13 cellular contexts compared by ENCODE assay signal in the genomic region with DNA sequence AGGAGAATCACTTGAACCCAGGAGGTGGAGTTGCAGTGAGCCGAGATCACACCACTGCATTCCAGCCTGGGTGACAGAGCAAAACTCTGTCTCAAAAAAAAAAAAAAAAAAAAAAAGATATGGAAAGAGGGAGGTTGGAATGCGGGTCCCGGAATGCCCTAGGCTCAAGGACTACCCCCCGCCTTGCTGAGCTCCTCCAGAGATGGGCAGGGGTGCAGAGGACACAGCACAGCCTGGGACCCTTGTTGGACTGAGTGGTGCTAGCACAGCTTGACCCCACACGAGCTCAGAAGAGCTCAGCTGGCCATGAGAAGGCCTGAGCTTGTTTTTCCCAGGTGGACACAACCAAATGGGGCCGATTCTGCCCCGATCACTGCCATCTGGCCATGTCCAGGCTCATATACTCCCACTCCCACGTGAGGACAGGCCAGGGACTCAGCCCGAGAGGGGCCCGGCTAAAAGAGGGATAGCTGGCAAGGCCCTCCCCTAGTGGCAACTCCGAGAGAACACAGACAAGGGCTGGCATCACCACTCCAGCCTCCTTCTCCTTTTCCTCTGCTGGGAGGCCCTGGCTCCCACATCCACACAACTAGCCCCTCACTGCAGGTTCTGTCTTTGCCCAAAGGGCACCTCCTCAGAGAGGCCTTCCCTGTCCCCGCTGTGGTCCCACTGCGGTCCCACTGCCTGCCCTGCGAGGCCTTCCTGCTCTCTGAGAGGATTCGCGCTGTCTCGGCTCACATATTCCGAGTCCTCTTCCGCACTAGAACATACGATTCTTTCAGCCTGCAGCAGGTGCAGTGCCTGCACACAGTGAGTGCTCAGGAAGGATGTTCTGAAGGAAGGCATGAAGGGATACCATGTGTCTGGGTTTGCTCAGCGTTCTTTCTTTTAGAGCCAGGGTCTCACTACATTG. TPM values are rescaled to one million over a fixed set of nuclear protein-coding genes. Genes with fewer than 3 reads are reported as not detected.
DNase-seq lines count a peak whose midpoint lies in the region; ATAC-seq and TF ChIP-seq lines count a peak whose summit lies in the region.
"Had no signal": no experiment of that assay in that cellular context is flagged by ENCODE, and none has a peak within 500 bp of the region (broad histone marks: within the 10 kb centered on the region; RNA-seq: fewer than 3 reads in every experiment).

No MANE protein-coding gene starts in this region.

- no peaks in the 10 kb centered on the region for H4K20me1 ChIP-seq in mammary epithelial cell (ENCODE audit: insufficient read depth, low read length)
- H4K20me1 ChIP-seq in osteoblast (ENCODE audit: insufficient read depth, low read length) = no peaks in the 10 kb centered on the region

- BruUV-seq in mammary epithelial cell (replicated peaks; lab: Mats Ljungman, UMichigan) = no TSS peak

- H3K27me3 Mint-ChIP-seq in activated CD8-positive, alpha-beta T cell treated with anti-CD3 and anti-CD28 coated beads for 36 hours = no peaks in the 10 kb centered on the region

- peaks cover 9 to 10% of the 10 kb centered on the region in 2 donors for H3K4me1 ChIP-seq in breast epithelium
- peaks cover 34% of the 10 kb centered on the region for H3K4me1 ChIP-seq in mammary epithelial cell (ENCODE audit: insufficient read depth, low read length)
- peaks cover 48% of the 10 kb centered on the region for H3K4me1 ChIP-seq in osteoblast (ENCODE audit: insufficient read depth, low read length)

- H3K27ac Mint-ChIP-seq in activated CD8-positive, alpha-beta T cell treated with anti-CD3 and anti-CD28 coated beads for 36 hours = no peak overlapping the region
- H3K27ac Mint-ChIP-seq: T-helper 2 cell treated with Interferon-gamma antibody and Interleukin-4, amounts not matched to agents 5 μg/mL and 100 μg/mL, for 36 hours had no signal

- peaks cover 6% of the 10 kb centered on the region for H3K4me1 Mint-ChIP-seq in activated CD8-positive, alpha-beta T cell treated with anti-CD3 and anti-CD28 coated beads for 36 hours (ENCODE audit: low read depth)

- H3K27ac ChIP-seq in breast epithelium (peak overlapping the region; percentile 78 to 81), mammary epithelial cell (ENCODE audit: insufficient read depth, low read depth, low read length) (no peak overlapping the region), osteoblast (ENCODE audit: low read depth, low read length) (peak overlapping the region; percentile 97)

- intact Hi-C loops in breast epithelium (cut with DNase I; ENCODE audit: low total_unique reads) (no loop called here), mammary epithelial cell (cut with micrococcal nuclease) (no loop called here)
- intact Hi-C loops in activated CD8-positive, alpha-beta T cell treated with anti-CD3 and anti-CD28 coated beads for 36 hours (cut with micrococcal nuclease) = no loop called here

- dilution Hi-C loops in mammary epithelial cell (cut with HindIII; ENCODE audit: low sequenced_read_pairs) = loop anchor here (5.0 kb wide), 2 partner anchors 45 to 115 kb away; a partner anchor contains a TSS

- no peaks in the 10 kb centered on the region for H3K9me3 Mint-ChIP-seq in activated CD8-positive, alpha-beta T cell treated with anti-CD3 and anti-CD28 coated beads for 36 hours
- H3K9me3 Mint-ChIP-seq: T-helper 2 cell treated with Interferon-gamma antibody and Interleukin-4, amounts not matched to agents 5 μg/mL and 100 μg/mL, for 36 hours had no signal

- no peaks in the 10 kb centered on the region for H3K36me3 Mint-ChIP-seq in activated CD8-positive, alpha-beta T cell treated with anti-CD3 and anti-CD28 coated beads for 36 hours (ENCODE audit: low read depth)

- peak in 1 of 3 donors; percentile 17 for TF ChIP-seq CTCF in breast epithelium (IDR thresholded peaks at IDR 0.05)
- no peak for TF ChIP-seq CTCF in mammary epithelial cell (conservative IDR thresholded peaks at IDR 0.05 in 1 of 2, IDR thresholded peaks at IDR 0.05 in 1 of 2; ENCODE audit: extremely low read depth in 1 of 2, insufficient read depth in 1 of 2, low read depth in 1 of 2, low read length in 2 of 2)
- TF ChIP-seq CTCF in fibroblast of the aortic adventitia (IDR thresholded peaks at IDR 0.05; ENCODE audit: insufficient read depth, low read length) = no peak
- peak; percentile 11 for TF ChIP-seq CTCF in osteoblast (IDR thresholded peaks at IDR 0.05; ENCODE audit: extremely low read depth, low read depth, low read length)
- no peak for TF ChIP-seq CTCF in activated CD8-positive, alpha-beta T cell treated with anti-CD3 and anti-CD28 coated beads for 36 hours (IDR thresholded peaks at IDR 0.05)

- no peak for ATAC-seq in activated CD8-positive, alpha-beta T cell treated with anti-CD3 and anti-CD28 coated beads for 36 hours

- no peaks in the 10 kb centered on the region for H3K9me3 ChIP-seq in breast epithelium
- no peaks in the 10 kb centered on the region for H3K9me3 ChIP-seq in mammary epithelial cell (replicated peaks; ENCODE audit: insufficient read depth, low read length)
- H3K9me3 ChIP-seq in osteoblast (ENCODE audit: low read depth, low read length) = no peaks in the 10 kb centered on the region

- H2AFZ ChIP-seq in mammary epithelial cell (ENCODE audit: low read depth, low read length) (no peak overlapping the region), osteoblast (ENCODE audit: low read length) (no peak overlapping the region)

- H3K27me3 ChIP-seq in breast epithelium (no peaks in the 10 kb centered on the region), mammary epithelial cell (ENCODE audit: insufficient read depth, low read length) (no peaks in the 10 kb centered on the region), osteoblast (ENCODE audit: insufficient read depth, low read length) (no peaks in the 10 kb centered on the region)

- CTCF ChIA-PET in mammary epithelial cell (lab: Charles Lee; ENCODE audit: low non-redundant PET) = no interaction called here
- CTCF ChIA-PET in activated CD8-positive, alpha-beta T cell treated with anti-CD3 and anti-CD28 coated beads for 36 hours (lab: Charles Lee) = interaction anchor here (1.2 to 3.6 kb wide), 8 partner anchors 8 to 115 kb away, joined by 3 to 36 read pairs (median 8); a partner anchor contains a TSS

- H3K9ac ChIP-seq in mammary epithelial cell (ENCODE audit: insufficient read depth, low read length) = no peak overlapping the region

- H3K4me3 Mint-ChIP-seq in activated CD8-positive, alpha-beta T cell treated with anti-CD3 and anti-CD28 coated beads for 36 hours = no peak overlapping the region
- H3K4me3 Mint-ChIP-seq: T-helper 2 cell treated with Interferon-gamma antibody and Interleukin-4, amounts not matched to agents 5 μg/mL and 100 μg/mL, for 36 hours had no signal

- TF ChIP-seq POLR2A in breast epithelium (IDR thresholded peaks at IDR 0.05) = no peak

- H3K4me3 ChIP-seq in breast epithelium (no peak overlapping the region), mammary epithelial cell (replicated peaks in 1 of 3; ENCODE audit: insufficient read depth in 1 of 3, low read depth in 2 of 3, low read length in 3 of 3) (no peak overlapping the region), fibroblast of the aortic adventitia (ENCODE audit: low read depth, low read length) (no peak overlapping the region), osteoblast (ENCODE audit: insufficient read depth, low read length) (no peak overlapping the region)

- POLR2A ChIA-PET in activated CD8-positive, alpha-beta T cell treated with anti-CD3 and anti-CD28 coated beads for 36 hours (lab: Charles Lee) = interaction anchor here (1.7 kb wide), 1 partner anchor 15 kb away, joined by 9 read pairs; no protein-coding TSS in a partner anchor

- H3K4me2 ChIP-seq in mammary epithelial cell (ENCODE audit: insufficient read depth, low read depth, low read length) (no peak overlapping the region), osteoblast (ENCODE audit: insufficient read depth, low read length) (no peak overlapping the region)

- in situ Hi-C loops in mammary epithelial cell (cut with MboI; ENCODE audit: low sequenced_read_pairs in 2 of 2) = no loop called here

- H3K79me2 ChIP-seq in mammary epithelial cell (ENCODE audit: insufficient read depth, low read length) (no peaks in the 10 kb centered on the region), osteoblast (ENCODE audit: insufficient read depth, low read length) (no peaks in the 10 kb centered on the region)

- WGBS in mammary epithelial cell (ENCODE audit: low coverage, missing lambda C conversion rate) = 72% methylated on average over 19 of the region's 21 CpGs

- H3K36me3 ChIP-seq in breast epithelium (no peaks in the 10 kb centered on the region), mammary epithelial cell (ENCODE audit: insufficient read depth, low read length) (no peaks in the 10 kb centered on the region), osteoblast (ENCODE audit: insufficient read depth, low read length) (peaks cover 10% of the 10 kb centered on the region)

- DNase-seq in breast epithelium (ENCODE audit: low spot score in 2 of 2) (no peak), mammary epithelial cell (no peak), fibroblast of the aortic adventitia (ENCODE audit: low read depth) (peak; percentile 22), osteoblast (ENCODE audit: insufficient read length, low spot score, missing footprints) (no peak), DMS153 treated with DMSO at 0.1 percent for 48 hours (lab: John Stamatoyannopoulos, UW; ENCODE audit: unreplicated experiment) (no peak), retina (no peak), COR-L47 (lab: John Stamatoyannopoulos, UW) (no peak)
- DNase-seq in activated CD8-positive, alpha-beta T cell treated with anti-CD3 and anti-CD28 coated beads for 36 hours = no peak
- DNase-seq: EL, erythroblast, islet precursor cell had no signal

RNA-seq across cellular contexts. Expression of a gene that starts 11.0 kb away (rescaled TPM):
- total RNA-seq in breast epithelium = 1 to 10 TPM in 1 of 3 donors, under 1 TPM in 2; 0.33 to 2.6 (median 0.73) TPM
- total RNA-seq in mammary epithelial cell = not detected
- not detected for polyA plus RNA-seq in mammary epithelial cell
- polyA minus RNA-seq in mammary epithelial cell = not detected
- 0.65 and 0.90 TPM in 2 replicates for total RNA-seq in fibroblast of the aortic adventitia (ENCODE audit: low replicate concordance)
- total RNA-seq in osteoblast = 0.29 TPM in 1 of 2 replicates, not detected in the other
- total RNA-seq in activated CD8-positive, alpha-beta T cell treated with anti-CD3 and anti-CD28 coated beads for 36 hours = under 1 TPM in 1 of 2 experiments, not detected in 1; 0.34 TPM
- total RNA-seq: HT1080 had no signal

RNA-seq across cellular contexts. Expression of a gene that starts 24.6 kb away (rescaled TPM):
- 10 to 100 TPM; 23.4 to 67.2 (median 44.5) TPM for total RNA-seq in breast epithelium
- total RNA-seq in mammary epithelial cell = 10 to 100 TPM in 1 of 2 donors, 1 to 10 TPM in 1; 9.2 to 14.2 TPM
- 1.8 TPM for polyA plus RNA-seq in mammary epithelial cell
- 11.4 TPM for polyA minus RNA-seq in mammary epithelial cell
- total RNA-seq in fibroblast of the aortic adventitia (ENCODE audit: low replicate concordance) = 2,633 and 16,513 TPM in 2 replicates
- total RNA-seq in osteoblast = 6,718 and 8,987 TPM in 2 replicates
- total RNA-seq in activated CD8-positive, alpha-beta T cell treated with anti-CD3 and anti-CD28 coated beads for 36 hours = 1 to 10 TPM in 1 of 2 experiments, under 1 TPM in 1; 0.92 to 1.0 TPM

RNA-seq across cellular contexts. Expression of a gene that starts 26.3 kb away (rescaled TPM):
- 10 to 100 TPM; 21.8 to 24.9 (median 22.7) TPM for total RNA-seq in breast epithelium
- total RNA-seq in mammary epithelial cell = 10 to 100 TPM; 19.5 to 46.7 TPM
- polyA plus RNA-seq in mammary epithelial cell = 13.7 TPM
- 19.9 TPM for polyA minus RNA-seq in mammary epithelial cell
- 59.3 and 85.4 TPM in 2 replicates for total RNA-seq in fibroblast of the aortic adventitia (ENCODE audit: low replicate concordance)
- 44.2 and 48.9 TPM in 2 replicates for total RNA-seq in osteoblast
- 10 to 100 TPM; 52.4 to 56.4 TPM for total RNA-seq in activated CD8-positive, alpha-beta T cell treated with anti-CD3 and anti-CD28 coated beads for 36 hours

RNA-seq across cellular contexts. Expression of a gene that starts 46.9 kb away (rescaled TPM):
- under 1 TPM in 2 of 3 donors, not detected in 1; 0.16 to 0.98 TPM for total RNA-seq in breast epithelium
- under 1 TPM; 0.12 to 0.33 TPM for total RNA-seq in mammary epithelial cell
- 0.05 TPM for polyA plus RNA-seq in mammary epithelial cell
- 0.98 TPM for polyA minus RNA-seq in mammary epithelial cell
- 1.6 and 5.1 TPM in 2 replicates for total RNA-seq in fibroblast of the aortic adventitia (ENCODE audit: low replicate concordance)
- total RNA-seq in osteoblast = 2.5 and 2.7 TPM in 2 replicates
- total RNA-seq in activated CD8-positive, alpha-beta T cell treated with anti-CD3 and anti-CD28 coated beads for 36 hours = 1 to 10 TPM in 1 of 2 experiments, under 1 TPM in 1; 0.47 to 1.3 TPM
- total RNA-seq: HT1080 had no signal

Comparison
In these comparisons a context has a peak if more than half of its experiments do, and no peak if none do; other contexts are left out.
1. RNA of a gene that starts 24.6 kb away (total RNA-seq): 6,718 to 8,987 TPM in osteoblast and 2,633 to 16,513 TPM in fibroblast of the aortic adventitia; 23.4 to 67.2 TPM in breast epithelium, 9.2 to 14.2 TPM in mammary epithelial cell and 0.92 to 1.0 TPM in activated CD8-positive, alpha-beta T cell treated with anti-CD3 and anti-CD28 coated beads for 36 hours; every median in the first group is over 10 times any median in the second.